Comparison of ENCODE assay signal across 9 cellular contexts in the genomic region with DNA sequence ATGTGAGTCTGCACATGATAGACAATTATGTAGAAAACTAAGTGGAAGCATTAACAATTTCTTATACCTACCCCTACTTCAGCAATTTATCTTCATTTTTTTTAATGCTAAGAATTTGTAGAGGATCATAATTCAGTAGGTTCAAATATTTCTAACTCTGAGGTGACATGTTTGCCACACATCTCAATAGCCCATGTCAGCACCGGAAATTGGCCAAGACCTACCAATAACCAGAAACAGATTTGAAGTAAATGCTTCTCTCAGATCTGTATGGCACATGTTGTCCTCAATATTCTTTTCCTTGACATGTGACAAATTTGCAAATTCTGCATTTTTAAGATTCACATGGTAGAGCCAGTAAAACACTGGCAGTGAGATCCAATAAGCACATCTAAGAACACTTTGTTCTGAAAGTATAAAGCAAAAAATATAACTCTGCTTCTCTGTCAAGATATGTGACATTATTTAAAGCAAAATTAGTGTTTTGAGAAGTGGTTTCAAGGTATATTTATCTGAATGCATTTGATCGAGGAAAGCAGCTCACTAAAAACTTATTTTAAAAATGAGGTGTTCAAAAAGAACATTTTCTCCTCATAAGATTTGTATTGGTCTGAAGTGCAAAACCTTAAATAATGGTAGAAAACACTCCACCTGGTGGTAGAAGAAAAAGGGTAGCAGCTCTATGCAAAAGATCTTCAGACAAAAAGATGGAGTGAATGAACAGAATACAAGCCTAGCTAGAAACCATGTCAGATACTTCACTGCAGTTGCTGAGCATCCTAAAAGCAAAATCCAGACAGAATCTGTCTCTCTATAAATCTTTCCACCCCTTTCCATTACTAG.
A peak's percentile ranks its signal among the peaks of the same experiment; 100 is the strongest.
DNase-seq lines count a peak whose midpoint lies in the region; ATAC-seq, FAIRE-seq and TF ChIP-seq lines count a peak whose summit lies in the region.
"Had no signal": no experiment of that assay in that cellular context is flagged by ENCODE, and none has a peak within 500 bp of the region (broad histone marks: within the 10 kb centered on the region; RNA-seq: fewer than 3 reads in every experiment).

No MANE protein-coding gene starts in this region.

- H2AFZ ChIP-seq in astrocyte (ENCODE audit: low read depth, low read length) = no peak overlapping the region

- DNase-seq in NCI-H2107 treated with DMSO at 0.1 percent for 48 hours (lab: John Stamatoyannopoulos, UW; ENCODE audit: unreplicated experiment) (peak; percentile 2), NCI-H2107 (lab: John Stamatoyannopoulos, UW) (no peak), astrocyte (ENCODE audit: low read depth) (peak; percentile 6), neural crest cell (ENCODE audit: low read depth, low spot score) (no peak), D341Med (ENCODE audit: low spot score) (no peak)
- DNase-seq in Jurkat, Clone E6-1 (ENCODE audit: low read depth, low spot score) = peak; percentile 10
- DNase-seq in activated effector memory CD4-positive, alpha-beta T cell treated with Interleukin-2 at 50 U/mL for 16 hours = no peak
- DNase-seq: CD4-positive, CD25-positive, alpha-beta regulatory T cell had no signal

- H3K27ac Mint-ChIP-seq in astrocyte (ENCODE audit: unreplicated experiment) = no peak overlapping the region
- H3K27ac Mint-ChIP-seq in neural crest cell (ENCODE audit: unreplicated experiment) = no peak overlapping the region
- H3K27ac Mint-ChIP-seq: CD4-positive, CD25-positive, alpha-beta regulatory T cell had no signal

- no peaks in the 10 kb centered on the region for H3K36me3 Mint-ChIP-seq in astrocyte (ENCODE audit: low read depth, unreplicated experiment)
- no peaks in the 10 kb centered on the region for H3K36me3 Mint-ChIP-seq in neural crest cell (ENCODE audit: low read depth)
- H3K36me3 Mint-ChIP-seq: CD4-positive, CD25-positive, alpha-beta regulatory T cell had no signal

- H3K27ac ChIP-seq in astrocyte (ENCODE audit: low read depth, low read length) = no peak overlapping the region

- no peaks in the 10 kb centered on the region for H3K36me3 ChIP-seq in astrocyte (ENCODE audit: insufficient read depth, low read length)

- H3K9me3 ChIP-seq in astrocyte (ENCODE audit: insufficient read depth, low read depth, low read length) = no peaks in the 10 kb centered on the region

- FAIRE-seq in astrocyte (lab: Jason Lieb, UNC) = peak; percentile 76

- no peaks in the 10 kb centered on the region for H3K27me3 Mint-ChIP-seq in astrocyte (ENCODE audit: low read depth, unreplicated experiment)
- H3K27me3 Mint-ChIP-seq in neural crest cell (ENCODE audit: low read depth) = peaks cover 26% of the 10 kb centered on the region
- H3K27me3 Mint-ChIP-seq: CD4-positive, CD25-positive, alpha-beta regulatory T cell had no signal

- H3K9ac ChIP-seq in astrocyte (ENCODE audit: low read length) = no peak overlapping the region

- H3K79me2 ChIP-seq in astrocyte (ENCODE audit: insufficient read depth, low read length) = no peaks in the 10 kb centered on the region

- no peak overlapping the region for H3K4me3 ChIP-seq in Jurkat, Clone E6-1 (ENCODE audit: low read length)
- no peak overlapping the region for H3K4me3 ChIP-seq in astrocyte (ENCODE audit: insufficient read depth, low read depth, low read length)

- ATAC-seq in GM19467 (IDR thresholded peaks at IDR 0.05; ENCODE audit: unreplicated experiment) = no peak

- no peaks in the 10 kb centered on the region for H3K4me1 ChIP-seq in astrocyte (ENCODE audit: insufficient read depth, low read length)

- no peaks in the 10 kb centered on the region for H4K20me1 ChIP-seq in astrocyte (ENCODE audit: insufficient read depth, low read length)

- no peaks in the 10 kb centered on the region for H3K27me3 ChIP-seq in astrocyte (ENCODE audit: insufficient read depth, low read length)

- TF ChIP-seq CTCF in astrocyte (IDR thresholded peaks at IDR 0.05; ENCODE audit: insufficient read depth, low read depth, low read length) (peak; percentile 50), neural crest cell (conservative IDR thresholded peaks at IDR 0.05) (peak; percentile 70)

- H3K9me3 Mint-ChIP-seq in astrocyte (ENCODE audit: unreplicated experiment) (peaks cover 3% of the 10 kb centered on the region), neural crest cell (peaks cover 2% of the 10 kb centered on the region)
- H3K9me3 Mint-ChIP-seq: CD4-positive, CD25-positive, alpha-beta regulatory T cell had no signal

- H3K4me3 Mint-ChIP-seq in astrocyte (ENCODE audit: unreplicated experiment) = no peak overlapping the region
- H3K4me3 Mint-ChIP-seq in neural crest cell = no peak overlapping the region
- H3K4me3 Mint-ChIP-seq: CD4-positive, CD25-positive, alpha-beta regulatory T cell had no signal

- H3K4me1 Mint-ChIP-seq in astrocyte (ENCODE audit: low read depth, unreplicated experiment) = no peaks in the 10 kb centered on the region
- peaks cover 3% of the 10 kb centered on the region for H3K4me1 Mint-ChIP-seq in neural crest cell
- H3K4me1 Mint-ChIP-seq: CD4-positive, CD25-positive, alpha-beta regulatory T cell had no signal

- no peak overlapping the region for H3K4me2 ChIP-seq in astrocyte (ENCODE audit: low read length)

Comparison
In these comparisons a context has a peak if more than half of its experiments do, and no peak if none do; other contexts are left out.
1. DNase-seq: peak in NCI-H2107 treated with DMSO at 0.1 percent for 48 hours (single experiment), Jurkat, Clone E6-1 (single experiment) and astrocyte (single experiment); none in NCI-H2107 (single experiment), neural crest cell (single experiment), activated effector memory CD4-positive, alpha-beta T cell treated with Interleukin-2 at 50 U/mL for 16 hours (single experiment) and D341Med (single experiment).